Comparison of ENCODE assay signal across 8 cellular contexts in genomic region chr1:183472488-183473285, GRCh38. TPM values are rescaled to one million over a fixed set of nuclear protein-coding genes. Genes with fewer than 3 reads are reported as not detected.
A peak's percentile ranks its signal among the peaks of the same experiment; 100 is the strongest.
DNase-seq lines count a peak whose midpoint lies in the region; ATAC-seq and TF ChIP-seq lines count a peak whose summit lies in the region.

TSS of gene SMG7 (plus strand) at chr1:183472499. CDS start at chr1:183472621, 122 bp downstream.

- CTCF ChIA-PET in A673 (lab: Charles Lee), result interaction anchor here (0.6 to 0.9 kb wide), 2 partner anchors 149 to 510 kb away, joined by 3 read pairs; no protein-coding TSS in a partner anchor

- peak within 1 kb of the TSS; percentile 94 for H3K4me3 Mint-ChIP-seq in activated naive CD8-positive, alpha-beta T cell treated with anti-CD3 and anti-CD28 coated beads, Interleukin-2, amount 10 ng/mL, durations not matched to agents 7 days and 5 days

- no TSS peak for BruUV-seq in A673 (replicated peaks; lab: Mats Ljungman, UMichigan)

- H3K27me3 Mint-ChIP-seq in activated naive CD8-positive, alpha-beta T cell treated with anti-CD3 and anti-CD28 coated beads, Interleukin-2, amount 10 ng/mL, durations not matched to agents 7 days and 5 days, result no peaks in the 10 kb centered on the region

- intact Hi-C loops in A673 (cut with micrococcal nuclease; ENCODE audit: unreplicated experiment), result loop anchor here (5.0 to 10.0 kb wide), 2 partner anchors 445 to 508 kb away; no protein-coding TSS in a partner anchor
- intact Hi-C loops in left cardiac atrium (cut with DNase I), result loop anchor here (5.0 to 10.0 kb wide), 3 partner anchors 70 to 188 kb away; no protein-coding TSS in a partner anchor

- no peaks in the 10 kb centered on the region for H3K36me3 ChIP-seq in A673 (ENCODE audit: insufficient read depth, low read length, poor library complexity, severe bottlenecking)

- peaks cover 14% of the 10 kb centered on the region for H3K4me1 ChIP-seq in A673 (ENCODE audit: insufficient read depth, low read length, poor library complexity, severe bottlenecking)

- H3K9me3 ChIP-seq in A673 (ENCODE audit: low read depth, low read length, poor library complexity, severe bottlenecking), result no peaks in the 10 kb centered on the region

- TF ChIP-seq CTCF in A673 (conservative IDR thresholded peaks at IDR 0.05; ENCODE audit: low read depth, low read length), result no peak

- ATAC-seq in GM18519 (IDR thresholded peaks at IDR 0.05; ENCODE audit: low FRiP score, unreplicated experiment) (peak; percentile 8), HG03108 (IDR thresholded peaks at IDR 0.05; ENCODE audit: unreplicated experiment) (peak; percentile 14), left cardiac atrium (peak; percentile 1 to 3)
- ATAC-seq in activated naive CD8-positive, alpha-beta T cell treated with anti-CD3 and anti-CD28 coated beads, Interleukin-2, amount 10 ng/mL, durations not matched to agents 7 days and 5 days (ENCODE audit: low read depth), result peak; percentile 7

- H3K4me1 Mint-ChIP-seq in activated naive CD8-positive, alpha-beta T cell treated with anti-CD3 and anti-CD28 coated beads, Interleukin-2, amount 10 ng/mL, durations not matched to agents 7 days and 5 days, result peaks cover 17% of the 10 kb centered on the region

- H3K27ac Mint-ChIP-seq in activated naive CD8-positive, alpha-beta T cell treated with anti-CD3 and anti-CD28 coated beads, Interleukin-2, amount 10 ng/mL, durations not matched to agents 7 days and 5 days, result peak within 1 kb of the TSS; percentile 98

- H3K36me3 Mint-ChIP-seq in activated naive CD8-positive, alpha-beta T cell treated with anti-CD3 and anti-CD28 coated beads, Interleukin-2, amount 10 ng/mL, durations not matched to agents 7 days and 5 days, result peaks cover 14% of the 10 kb centered on the region

- POLR2A ChIA-PET in A673 (lab: Charles Lee; ENCODE audit: low non-redundant PET), result no interaction called here
- POLR2A ChIA-PET in activated naive CD8-positive, alpha-beta T cell treated with anti-CD3 and anti-CD28 coated beads, Interleukin-2, amount 10 ng/mL, durations not matched to agents 7 days and 5 days (lab: Charles Lee), result interaction anchor here (0.6 to 2.7 kb wide), 8 partner anchors 25 to 161 kb away, joined by 3 to 21 read pairs (median 4); partner anchors contain the start of gene ARPC5

- H3K9me3 Mint-ChIP-seq in activated naive CD8-positive, alpha-beta T cell treated with anti-CD3 and anti-CD28 coated beads, Interleukin-2, amount 10 ng/mL, durations not matched to agents 7 days and 5 days, result no peaks in the 10 kb centered on the region

- no peak for DNase-seq in A673 (ENCODE audit: low spot score)
- peak; percentile 73 for DNase-seq in RPMI8226
- DNase-seq in activated naive CD8-positive, alpha-beta T cell treated with anti-CD3 and anti-CD28 coated beads, Interleukin-2, amount 10 ng/mL, durations not matched to agents 7 days and 5 days, result no peak
- peak; percentile 63 for DNase-seq in left cardiac atrium
- DNase-seq in pulmonary artery endothelial cell (ENCODE audit: low read depth, low spot score), result no peak
- no peak for DNase-seq in SK-N-DZ (ENCODE audit: low spot score)

- H3K27ac ChIP-seq in A673 (ENCODE audit: low read depth, low read length, poor library complexity, severe bottlenecking), result peak within 1 kb of the TSS; percentile 99

- peak within 1 kb of the TSS; percentile 98 for H3K4me3 ChIP-seq in A673 (ENCODE audit: low read depth, low read length, poor library complexity, severe bottlenecking)

- no peaks in the 10 kb centered on the region for H3K27me3 ChIP-seq in A673 (replicated peaks; ENCODE audit: insufficient read depth, low read depth, low read length, poor library complexity)

RNA-seq across cellular contexts. Expression of gene SMG7, which starts in this region (rescaled TPM):
- total RNA-seq in A673 (2021) (80.8 and 90.7 TPM in 2 replicates), left cardiac atrium (10 to 100 TPM; 35.7 to 41.8 TPM), pulmonary artery endothelial cell (28.4 and 30.7 TPM in 2 replicates)
- 10 to 100 TPM; 73.6 to 76.0 TPM for total RNA-seq in activated naive CD8-positive, alpha-beta T cell treated with anti-CD3 and anti-CD28 coated beads, Interleukin-2, amount 10 ng/mL, durations not matched to agents 7 days and 5 days
- 5.6 and 9.2 TPM in 2 replicates for polyA plus RNA-seq in SK-N-DZ (2014; cell fraction: cytosol; rRNA removed)
- 10.7 and 37.7 TPM in 2 replicates for polyA plus RNA-seq in SK-N-DZ (2014; cell fraction: nucleus; rRNA removed)

Comparison
In these comparisons a context has a peak if more than half of its experiments do, and no peak if none do; other contexts are left out.
1. DNase-seq: peak in RPMI8226 (single experiment) and left cardiac atrium (single experiment); none in A673 (single experiment), activated naive CD8-positive, alpha-beta T cell treated with anti-CD3 and anti-CD28 coated beads, Interleukin-2, amount 10 ng/mL, durations not matched to agents 7 days and 5 days (single experiment), pulmonary artery endothelial cell (single experiment) and SK-N-DZ (single experiment).
2. Peak in every context shown above with its lines, with median percentiles within 50 percentile points of each other: ATAC-seq.